In the genomic region with DNA sequence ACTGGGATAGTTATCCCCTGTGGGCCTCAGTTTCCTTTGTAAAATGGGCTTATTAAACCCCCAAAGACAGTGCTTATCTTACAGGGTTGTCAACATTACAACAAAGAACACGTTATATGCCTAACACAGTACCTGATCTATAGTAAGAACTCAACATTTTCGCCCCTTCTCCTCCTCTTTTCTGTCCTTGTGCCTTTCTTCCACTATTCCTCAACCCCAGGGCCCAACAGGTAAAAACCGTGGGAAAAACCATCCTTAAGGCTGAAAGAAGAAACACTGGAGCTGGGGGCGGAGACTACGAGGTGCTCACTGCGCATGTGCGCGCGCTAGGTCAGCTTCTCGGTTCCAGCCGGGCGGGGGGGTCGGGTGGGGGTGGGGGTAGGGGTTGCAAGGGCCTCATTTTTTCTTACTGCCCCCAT, we compare ENCODE assay signal across 8 cellular contexts. TPM values are rescaled to one million over a fixed set of nuclear protein-coding genes. Genes with fewer than 3 reads are reported as not detected.
DNase-seq lines count a peak whose midpoint lies in the region; ATAC-seq and TF ChIP-seq lines count a peak whose summit lies in the region.

No MANE protein-coding gene starts in this region.

- H2BK15ac ChIP-seq in mesenchymal stem cell (ENCODE audit: low read depth, poor library complexity, severe bottlenecking), result no peak overlapping the region

- no peak overlapping the region for H3K18ac ChIP-seq in mesenchymal stem cell (ENCODE audit: low read depth in 1 of 2, low read length in 2 of 2)

- no peak overlapping the region for H2BK5ac ChIP-seq in mesenchymal stem cell (ENCODE audit: low read depth, low read length, poor library complexity, severe bottlenecking)

- peak overlapping the region; percentile 90 to 97 (median 94) for H3K4me3 Mint-ChIP-seq in IgD-negative memory B cell
- peak overlapping the region; percentile 73 for H3K4me3 Mint-ChIP-seq in stimulated activated effector memory CD8-positive, alpha-beta T cell treated with anti-CD3 and anti-CD28 coated beads, Interleukin-12 subunit alpha, Interleukin-12 subunit beta, amount 100 ng/mL, for 72 hours

- DNase-seq in AG10803 (ENCODE audit: low read depth) (no peak), SKM-1 treated with dmso at 0.1 percent for 144 hours (lab: John Stamatoyannopoulos, UW; ENCODE audit: unreplicated experiment) (peak; percentile 68), dorsolateral prefrontal cortex (peak in 9 of 10 donors; percentile 61 to 74 (median 68)), mesenchymal stem cell (no peak), GM20000 (ENCODE audit: low spot score) (no peak)
- peak in 1 of 2 donors; percentile 82 for DNase-seq in stimulated activated effector memory CD8-positive, alpha-beta T cell treated with anti-CD3 and anti-CD28 coated beads, Interleukin-12 subunit alpha, Interleukin-12 subunit beta, amount 100 ng/mL, for 72 hours (ENCODE audit: low spot score in 2 of 2)

- peaks cover 0 to 2% (median 0%) of the 10 kb centered on the region in 3 donors for H3K9me3 Mint-ChIP-seq in IgD-negative memory B cell
- no peaks in the 10 kb centered on the region for H3K9me3 Mint-ChIP-seq in stimulated activated effector memory CD8-positive, alpha-beta T cell treated with anti-CD3 and anti-CD28 coated beads, Interleukin-12 subunit alpha, Interleukin-12 subunit beta, amount 100 ng/mL, for 72 hours

- peaks cover 0 to 35% (median 0%) of the 10 kb centered on the region in 45 donors for H3K27me3 ChIP-seq in dorsolateral prefrontal cortex
- no peaks in the 10 kb centered on the region for H3K27me3 ChIP-seq in mesenchymal stem cell (ENCODE audit: control insufficient read depth in 1 of 2, insufficient read depth in 1 of 2, low read length in 2 of 2)

- peak overlapping the region; percentile 68 for H3K4me3 ChIP-seq in AG10803 (ENCODE audit: low read length)
- peak overlapping the region; percentile 29 to 80 (median 69) for H3K4me3 ChIP-seq in dorsolateral prefrontal cortex
- peak overlapping the region; percentile 68 to 75 for H3K4me3 ChIP-seq in mesenchymal stem cell (ENCODE audit: insufficient read depth in 1 of 2, low read depth in 1 of 2, low read length in 2 of 2)

- no peak overlapping the region for H2BK12ac ChIP-seq in mesenchymal stem cell (ENCODE audit: low read length in 2 of 2)

- H3K36me3 ChIP-seq in mesenchymal stem cell (ENCODE audit: control insufficient read depth in 1 of 2, insufficient read depth in 2 of 2, low read depth in 1 of 2, low read length in 2 of 2), result peaks cover 0 to 2% of the 10 kb centered on the region in 2 experiments

- no peak overlapping the region for H2AK5ac ChIP-seq in mesenchymal stem cell (ENCODE audit: low read length, severe bottlenecking)

- H3K79me1 ChIP-seq in mesenchymal stem cell (replicated peaks; ENCODE audit: low read length, poor library complexity, severe bottlenecking), result no peaks in the 10 kb centered on the region

- no peaks in the 10 kb centered on the region for H3K27me3 Mint-ChIP-seq in IgD-negative memory B cell

- H2BK120ac ChIP-seq in mesenchymal stem cell (ENCODE audit: low read depth, low read length), result peak overlapping the region; percentile 73

- peaks cover 9 to 10% (median 10%) of the 10 kb centered on the region in 3 donors for H3K4me1 Mint-ChIP-seq in IgD-negative memory B cell
- peaks cover 12% of the 10 kb centered on the region for H3K4me1 Mint-ChIP-seq in stimulated activated effector memory CD8-positive, alpha-beta T cell treated with anti-CD3 and anti-CD28 coated beads, Interleukin-12 subunit alpha, Interleukin-12 subunit beta, amount 100 ng/mL, for 72 hours

- H3K14ac ChIP-seq in mesenchymal stem cell (ENCODE audit: low read length in 2 of 2), result no peak overlapping the region

- peak overlapping the region; percentile 95 to 98 (median 96) for H3K27ac Mint-ChIP-seq in IgD-negative memory B cell
- H3K27ac Mint-ChIP-seq in stimulated activated effector memory CD8-positive, alpha-beta T cell treated with anti-CD3 and anti-CD28 coated beads, Interleukin-12 subunit alpha, Interleukin-12 subunit beta, amount 100 ng/mL, for 72 hours, result peak overlapping the region; percentile 89

- H3K4me2 ChIP-seq in mesenchymal stem cell (ENCODE audit: low read length, poor library complexity, severe bottlenecking), result peak overlapping the region; percentile 22

- peaks cover 2% of the 10 kb centered on the region for H3K36me3 Mint-ChIP-seq in IgD-negative memory B cell
- H3K36me3 Mint-ChIP-seq in stimulated activated effector memory CD8-positive, alpha-beta T cell treated with anti-CD3 and anti-CD28 coated beads, Interleukin-12 subunit alpha, Interleukin-12 subunit beta, amount 100 ng/mL, for 72 hours, result peaks cover 13% of the 10 kb centered on the region

- no peaks in the 10 kb centered on the region for H3K9me3 ChIP-seq in mesenchymal stem cell (ENCODE audit: control insufficient read depth, low read length)

- H3K4me1 ChIP-seq in mesenchymal stem cell (ENCODE audit: control insufficient read depth, insufficient read depth, low read depth, low read length), result no peaks in the 10 kb centered on the region

- 0% methylated on average over 2 of the region's 13 CpGs for WGBS in mesenchymal stem cell

- H2AFZ ChIP-seq in mesenchymal stem cell (ENCODE audit: low read depth, low read length), result no peak overlapping the region

- H4K8ac ChIP-seq in mesenchymal stem cell (ENCODE audit: low read length), result no peak overlapping the region

- no peak overlapping the region for H3K4ac ChIP-seq in mesenchymal stem cell (ENCODE audit: low read depth in 1 of 2, low read length in 2 of 2)

- no peak for TF ChIP-seq CTCF in AG10803 (conservative IDR thresholded peaks at IDR 0.05; ENCODE audit: low read length)
- TF ChIP-seq CTCF in dorsolateral prefrontal cortex (IDR thresholded peaks at IDR 0.05 in 54 of 56, conservative IDR thresholded peaks at IDR 0.05 in 2 of 56; ENCODE audit: low read depth in 1 of 56, partially characterized antibody in 56 of 56), result no peak
- TF ChIP-seq CTCF in GM20000 (IDR thresholded peaks at IDR 0.05; ENCODE audit: extremely low read depth, missing control alignments), result no peak

- H3K27ac ChIP-seq in dorsolateral prefrontal cortex (peak overlapping the region; percentile 23 to 98 (median 94)), mesenchymal stem cell (ENCODE audit: low read length, poor library complexity, severe bottlenecking) (peak overlapping the region; percentile 96)

- no peak overlapping the region for H3K23ac ChIP-seq in mesenchymal stem cell (ENCODE audit: low read length in 2 of 2)

- intact Hi-C loops in dorsolateral prefrontal cortex (cut with DNase I), result loop anchor here in 1 of 2 donors (10.0 kb wide), 1 partner anchor 105 kb away; a partner anchor contains a TSS

- H3K9ac ChIP-seq in mesenchymal stem cell (ENCODE audit: low read length), result peak overlapping the region; percentile 100

- H4K91ac ChIP-seq in mesenchymal stem cell (ENCODE audit: low read length), result no peak overlapping the region

- peak; percentile 8 for ATAC-seq in GM18909 (IDR thresholded peaks at IDR 0.05; ENCODE audit: poor library complexity, unreplicated experiment)
- ATAC-seq in stimulated activated effector memory CD8-positive, alpha-beta T cell treated with anti-CD3 and anti-CD28 coated beads, Interleukin-12 subunit alpha, Interleukin-12 subunit beta, amount 100 ng/mL, for 72 hours, result peak; percentile 3

RNA-seq across cellular contexts. Expression of a gene that starts 0.4 kb away (rescaled TPM):
- polyA plus RNA-seq in IgD-negative memory B cell, result 10.9 TPM
- 10 to 100 TPM; 35.8 to 82.2 (median 55.8) TPM for total RNA-seq in dorsolateral prefrontal cortex
- 17.0 TPM for polyA plus RNA-seq in mesenchymal stem cell (2013, experiment 1 of 2)
- 20.9 TPM for polyA plus RNA-seq in mesenchymal stem cell (2013, experiment 2 of 2)

Comparison
In these comparisons a context has a peak if more than half of its experiments do, and no peak if none do; other contexts are left out.
1. DNase-seq: peak in SKM-1 treated with dmso at 0.1 percent for 144 hours (single experiment) and dorsolateral prefrontal cortex (9 of 10); none in AG10803 (single experiment), mesenchymal stem cell (single experiment) and GM20000 (single experiment).
2. Peak in every context shown above with its lines, with median percentiles within 50 percentile points of each other: H3K4me3 ChIP-seq.